16 cellular contexts compared by ENCODE assay signal in genomic region chr17:27105636-27106035, GRCh38.
DNase-seq lines count a peak whose midpoint lies in the region; ATAC-seq, FAIRE-seq and TF ChIP-seq lines count a peak whose summit lies in the region.
"Had no signal": no experiment of that assay in that cellular context is flagged by ENCODE, and none has a peak within 500 bp of the region (broad histone marks: within the 10 kb centered on the region; RNA-seq: fewer than 3 reads in every experiment).

No MANE protein-coding gene starts in this region.

- peak; percentile 21 for DNase-seq in NCI-H748 treated with DMSO at 0.1 percent for 48 hours (lab: John Stamatoyannopoulos, UW)
- no peak for DNase-seq in NCI-H748 (lab: John Stamatoyannopoulos, UW; ENCODE audit: unreplicated experiment)
- no peak for DNase-seq in GM18507 (ENCODE audit: extremely low spot score, insufficient read length, low read depth)
- DNase-seq in bronchial epithelial cell (ENCODE audit: low read depth), result peak; percentile 64
- DNase-seq in frontal cortex (ENCODE audit: low spot score in 2 of 2), result no peak
- DNase-seq in chondrocyte (ENCODE audit: low spot score), result no peak
- DNase-seq: CD4-positive, alpha-beta memory T cell; DND-41; EL; GM23248; HCEC 1CT had no signal

- H3K9me3 Mint-ChIP-seq in chondrocyte (ENCODE audit: low read depth), result peaks cover 5% of the 10 kb centered on the region

- peaks cover 1% of the 10 kb centered on the region for H3K36me3 Mint-ChIP-seq in chondrocyte (ENCODE audit: low read depth)
- H3K36me3 Mint-ChIP-seq: CD14-positive monocyte; CD4-positive, alpha-beta memory T cell had no signal

- TF ChIP-seq CTCF in bronchial epithelial cell (IDR thresholded peaks at IDR 0.05; ENCODE audit: insufficient read depth, low read length, severe bottlenecking) (no peak), chondrocyte (IDR thresholded peaks at IDR 0.05) (no peak)

- ATAC-seq in HG03432 (IDR thresholded peaks at IDR 0.05; ENCODE audit: unreplicated experiment), result no peak
- no peak for ATAC-seq in HG03159 (IDR thresholded peaks at IDR 0.05; ENCODE audit: unreplicated experiment)
- ATAC-seq: GM12878 had no signal

- H3K27me3 Mint-ChIP-seq in chondrocyte (ENCODE audit: low read depth), result no peaks in the 10 kb centered on the region

- no peaks in the 10 kb centered on the region for H3K27me3 ChIP-seq in bronchial epithelial cell (ENCODE audit: control insufficient read depth, insufficient read depth, low read length)
- H3K27me3 ChIP-seq: BLaER1 had no signal

- FAIRE-seq in GM18507 (lab: Jason Lieb, UNC) (peak; percentile 49), bronchial epithelial cell (lab: Jason Lieb, UNC) (no peak), frontal cortex (lab: Jason Lieb, UNC) (peak; percentile 10)
- FAIRE-seq: GM12878 had no signal

- H3K4me3 Mint-ChIP-seq in chondrocyte (ENCODE audit: unreplicated experiment), result no peak overlapping the region
- H3K4me3 Mint-ChIP-seq: CD14-positive monocyte; CD4-positive, alpha-beta memory T cell had no signal

- no peak overlapping the region for H3K27ac Mint-ChIP-seq in chondrocyte (ENCODE audit: unreplicated experiment)
- H3K27ac Mint-ChIP-seq: CD14-positive monocyte; CD4-positive, alpha-beta memory T cell had no signal

- no peaks in the 10 kb centered on the region for H3K36me3 ChIP-seq in bronchial epithelial cell (ENCODE audit: control insufficient read depth, insufficient read depth, low read length)
- H3K36me3 ChIP-seq: BLaER1 had no signal

- no peaks in the 10 kb centered on the region for H3K4me1 Mint-ChIP-seq in chondrocyte (ENCODE audit: low read depth)
- H3K4me1 Mint-ChIP-seq: CD14-positive monocyte; CD4-positive, alpha-beta memory T cell had no signal

- H3K4me3 ChIP-seq in bronchial epithelial cell (ENCODE audit: low read depth, low read length), result no peak overlapping the region
- H3K4me3 ChIP-seq: BLaER1, GM12878, GM23248 had no signal

Comparison
In these comparisons a context has a peak if more than half of its experiments do, and no peak if none do; other contexts are left out.
1. DNase-seq: peak in NCI-H748 treated with DMSO at 0.1 percent for 48 hours (single experiment) and bronchial epithelial cell (single experiment); none in NCI-H748 (single experiment), GM18507 (single experiment), frontal cortex (0 of 2) and chondrocyte (single experiment).